Comparison of ENCODE assay signal across 11 cellular contexts in genomic region chr1:102239247-102239646, GRCh38.
"Had no signal": no experiment of that assay in that cellular context is flagged by ENCODE, and none has a peak within 500 bp of the region (broad histone marks: within the 10 kb centered on the region; RNA-seq: fewer than 3 reads in every experiment).

No MANE protein-coding gene starts in this region.

- H3K4me3 ChIP-seq: GM23248, GM23338, HAP-1 had no signal

- H2AFZ ChIP-seq: GM23248, GM23338 had no signal

- ATAC-seq: GM23338, HCT116 had no signal

- FAIRE-seq: H1, H54 had no signal

- H3K4me2 ChIP-seq: GM23338 had no signal

- H3K27ac ChIP-seq: GM23248 had no signal

- H3K9ac ChIP-seq: GM23248 had no signal

- H3K9me3 ChIP-seq: HAP-1 had no signal

- DNase-seq: GM23248, GOT3, H7, H9, HCEC 1CT, HFFc6 had no signal

- H3K36me3 ChIP-seq: HAP-1 had no signal
